8 cellular contexts compared by ENCODE assay signal in the genomic region with DNA sequence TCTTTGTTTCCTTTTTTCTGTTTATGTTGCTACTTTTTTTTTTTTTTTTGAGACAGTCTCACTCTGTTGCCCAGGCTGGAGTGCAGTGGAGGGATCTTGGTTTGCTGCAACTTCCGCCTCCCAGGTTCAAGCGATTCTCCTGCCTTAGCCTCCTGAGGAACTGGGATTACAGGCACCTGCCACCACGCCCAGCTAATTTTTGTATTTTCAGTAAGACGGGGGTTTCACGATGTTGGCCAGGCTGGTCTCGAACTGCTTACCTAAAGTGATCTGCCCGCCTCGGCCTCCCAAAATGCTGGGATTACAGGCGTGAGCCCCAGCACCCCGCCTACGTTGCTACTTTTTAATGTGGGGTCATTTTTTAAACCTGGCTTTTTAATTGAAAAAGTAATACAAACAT. TPM values are rescaled to one million over a fixed set of nuclear protein-coding genes. Genes with fewer than 3 reads are reported as not detected.
DNase-seq lines count a peak whose midpoint lies in the region; ATAC-seq and TF ChIP-seq lines count a peak whose summit lies in the region.
"Not testable (repeated sequence)": the region's sequence is repeated elsewhere in the genome, so short reads cannot be mapped to it uniquely, and the experiment has no call there.

No MANE protein-coding gene starts in this region.

- H3K27me3 ChIP-seq in HUES6 (ENCODE audit: control insufficient read depth, insufficient read depth, low read length); adrenal gland; left lung: not testable (repeated sequence)

- not testable (repeated sequence) for H3K9me3 Mint-ChIP-seq in T-helper 1 cell treated with Interleukin-12 subunit alpha and Interleukin-12 subunit beta and Interleukin-4 antibody, amounts not matched to agents 30 μg/mL and 1 μg/mL, for 36 hours; osteocyte (ENCODE audit: unreplicated experiment)

- H3K9me3 ChIP-seq in HUES6 (ENCODE audit: control insufficient read depth, insufficient read depth, low read depth, low read length); adrenal gland (replicated peaks in 1 of 3); left lung: not testable (repeated sequence)

- H3K4me1 ChIP-seq in HUES6 (ENCODE audit: control insufficient read depth, insufficient read depth, low read length) (peaks cover 13% of the 10 kb centered on the region), adrenal gland (replicated peaks in 1 of 2) (peaks cover 14 to 41% of the 10 kb centered on the region in 2 donors), left lung (peaks cover 10 to 69% of the 10 kb centered on the region in 2 donors)

- intact Hi-C loops in adrenal gland (cut with DNase I); left lung (cut with DNase I): not testable (repeated sequence)

- peak overlapping the region; percentile 99 for H3K4me3 Mint-ChIP-seq in T-helper 1 cell treated with Interleukin-12 subunit alpha and Interleukin-12 subunit beta and Interleukin-4 antibody, amounts not matched to agents 30 μg/mL and 1 μg/mL, for 36 hours
- H3K4me3 Mint-ChIP-seq in osteocyte (ENCODE audit: unreplicated experiment), result peak overlapping the region; percentile 89

- H3K27me3 Mint-ChIP-seq in T-helper 1 cell treated with Interleukin-12 subunit alpha and Interleukin-12 subunit beta and Interleukin-4 antibody, amounts not matched to agents 30 μg/mL and 1 μg/mL, for 36 hours (ENCODE audit: low read depth); osteocyte (ENCODE audit: unreplicated experiment): not testable (repeated sequence)

- not testable (repeated sequence) for H3K36me3 Mint-ChIP-seq in T-helper 1 cell treated with Interleukin-12 subunit alpha and Interleukin-12 subunit beta and Interleukin-4 antibody, amounts not matched to agents 30 μg/mL and 1 μg/mL, for 36 hours (ENCODE audit: low read depth); osteocyte (ENCODE audit: unreplicated experiment)

- TF ChIP-seq POLR2A in adrenal gland (IDR thresholded peaks at IDR 0.05), result not testable (repeated sequence)

- H3K27ac ChIP-seq in C4-2B (peak overlapping the region; percentile 87), adrenal gland (peak overlapping the region; percentile 85 to 98 (median 92)), left lung (peak overlapping the region; percentile 97), temporal lobe (ENCODE audit: low read depth, low read length) (peak overlapping the region; percentile 85)
- H3K27ac ChIP-seq in HUES6 (ENCODE audit: low read depth, low read length), result not testable (repeated sequence)

- H3K9ac ChIP-seq in HUES6 (ENCODE audit: low read length), result not testable (repeated sequence)

- DNase-seq in adrenal gland; epithelial cell of esophagus (ENCODE audit: low read depth); left lung; osteocyte (ENCODE audit: extremely low spot score, unreplicated experiment): not testable (repeated sequence)

- WGBS in adrenal gland, 4 donors, result 49 to 70% (median 62%) methylated on average over 11 of the region's 11 CpGs

- H3K4me1 Mint-ChIP-seq in T-helper 1 cell treated with Interleukin-12 subunit alpha and Interleukin-12 subunit beta and Interleukin-4 antibody, amounts not matched to agents 30 μg/mL and 1 μg/mL, for 36 hours (ENCODE audit: low read depth), result peaks cover 51% of the 10 kb centered on the region
- H3K4me1 Mint-ChIP-seq in osteocyte (ENCODE audit: unreplicated experiment), result peaks cover 41% of the 10 kb centered on the region

- H3K4me3 ChIP-seq in HUES6 (ENCODE audit: low read depth, low read length) (peak overlapping the region; percentile 86), adrenal gland (peak overlapping the region in 2 of 4 donors; percentile 87 to 97), epithelial cell of esophagus (ENCODE audit: low read length) (peak overlapping the region; percentile 64), left lung (peak overlapping the region; percentile 91)

- H3K36me3 ChIP-seq in HUES6 (ENCODE audit: control insufficient read depth, insufficient read depth, low read length); adrenal gland (replicated peaks in 1 of 2); left lung: not testable (repeated sequence)

- not testable (repeated sequence) for ATAC-seq in left lung

- peak overlapping the region; percentile 99 for H3K27ac Mint-ChIP-seq in T-helper 1 cell treated with Interleukin-12 subunit alpha and Interleukin-12 subunit beta and Interleukin-4 antibody, amounts not matched to agents 30 μg/mL and 1 μg/mL, for 36 hours
- peak overlapping the region; percentile 97 for H3K27ac Mint-ChIP-seq in osteocyte (ENCODE audit: unreplicated experiment)

- TF ChIP-seq CTCF in C4-2B (conservative IDR thresholded peaks at IDR 0.05); adrenal gland (IDR thresholded peaks at IDR 0.05); epithelial cell of esophagus (IDR thresholded peaks at IDR 0.05; ENCODE audit: insufficient read depth, low read depth, low read length, missing control alignments); left lung (IDR thresholded peaks at IDR 0.05); osteocyte (IDR thresholded peaks at IDR 0.05): not testable (repeated sequence)

RNA-seq across cellular contexts. Expression of a gene that starts 1.2 kb away (rescaled TPM):
- total RNA-seq in adrenal gland (10 to 100 TPM; 15.4 to 33.1 (median 18.6) TPM), left lung (10 to 100 TPM; 21.5 to 25.9 TPM), osteocyte (52.4 and 54.7 TPM in 2 replicates), temporal lobe (22.9 TPM)
- 10 to 100 TPM in 1 of 3 donors, 1 to 10 TPM in 2; 3.6 to 11.3 (median 3.8) TPM for polyA plus RNA-seq in adrenal gland
